Comparison of ENCODE assay signal across 24 cellular contexts in genomic region chr4:27123769-27124124, GRCh38.
"Had no signal": no experiment of that assay in that cellular context is flagged by ENCODE, and none has a peak within 500 bp of the region (broad histone marks: within the 10 kb centered on the region; RNA-seq: fewer than 3 reads in every experiment).

No MANE protein-coding gene starts in this region.

- H3K27ac Mint-ChIP-seq: activated CD4-positive, alpha-beta T cell treated with anti-CD3 and anti-CD28 coated beads, Interleukin-2, amount 10 ng/mL, durations not matched to agents 7 days and 5 days; activated naive CD4-positive, alpha-beta T cell treated with anti-CD3 and anti-CD28 coated beads, Interleukin-2, amount 10 ng/mL, durations not matched to agents 7 days and 5 days; activated naive CD8-positive, alpha-beta T cell treated with anti-CD3 and anti-CD28 coated beads, Interleukin-2, amount 50 U/mL, for 24 hours; immature natural killer cell; memory B cell; naive thymus-derived CD4-positive, alpha-beta T cell; stimulated activated naive CD8-positive, alpha-beta T cell treated with anti-CD3 and anti-CD28 coated beads, Interleukin-15, amount 100 ng/mL, for 72 hours; T-helper 1 cell treated with Interleukin-12 subunit alpha and Interleukin-12 subunit beta and Interleukin-4 antibody, amounts not matched to agents 30 μg/mL and 1 μg/mL, for 36 hours had no signal

- H3K9me3 ChIP-seq: suprapubic skin, vagina had no signal

- H3K36me3 ChIP-seq: suprapubic skin, vagina had no signal

- H3K27me3 Mint-ChIP-seq: activated naive CD4-positive, alpha-beta T cell treated with anti-CD3 and anti-CD28 coated beads, Interleukin-2, amount 10 ng/mL, durations not matched to agents 7 days and 5 days had no signal

- H3K4me1 ChIP-seq: suprapubic skin, vagina had no signal

- H3K9me3 Mint-ChIP-seq: activated CD4-positive, alpha-beta T cell treated with anti-CD3 and anti-CD28 coated beads, Interleukin-2, amount 10 ng/mL, durations not matched to agents 7 days and 5 days; activated naive CD8-positive, alpha-beta T cell treated with anti-CD3 and anti-CD28 coated beads, Interleukin-2, amount 50 U/mL, for 24 hours; T-helper 1 cell treated with Interleukin-12 subunit alpha and Interleukin-12 subunit beta and Interleukin-4 antibody, amounts not matched to agents 30 μg/mL and 1 μg/mL, for 36 hours had no signal

- H3K27me3 ChIP-seq: vagina had no signal

- H3K4me1 Mint-ChIP-seq: activated CD4-positive, alpha-beta T cell treated with anti-CD3 and anti-CD28 coated beads, Interleukin-2, amount 10 ng/mL, durations not matched to agents 7 days and 5 days; activated naive CD4-positive, alpha-beta T cell treated with anti-CD3 and anti-CD28 coated beads, Interleukin-2, amount 10 ng/mL, durations not matched to agents 7 days and 5 days; activated naive CD8-positive, alpha-beta T cell treated with anti-CD3 and anti-CD28 coated beads, Interleukin-2, amount 50 U/mL, for 24 hours; immature natural killer cell; memory B cell; naive thymus-derived CD4-positive, alpha-beta T cell; stimulated activated naive CD8-positive, alpha-beta T cell treated with anti-CD3 and anti-CD28 coated beads, Interleukin-15, amount 100 ng/mL, for 72 hours had no signal

- H3K4me3 ChIP-seq: dorsolateral prefrontal cortex, smooth muscle cell, suprapubic skin, vagina had no signal

- H3K27ac ChIP-seq: dorsolateral prefrontal cortex, suprapubic skin, vagina had no signal

- H3K4me3 Mint-ChIP-seq: activated CD4-positive, alpha-beta T cell treated with anti-CD3 and anti-CD28 coated beads, Interleukin-2, amount 10 ng/mL, durations not matched to agents 7 days and 5 days; activated naive CD4-positive, alpha-beta T cell treated with anti-CD3 and anti-CD28 coated beads, Interleukin-2, amount 10 ng/mL, durations not matched to agents 7 days and 5 days; activated naive CD8-positive, alpha-beta T cell treated with anti-CD3 and anti-CD28 coated beads, Interleukin-2, amount 50 U/mL, for 24 hours; immature natural killer cell; memory B cell; naive thymus-derived CD4-positive, alpha-beta T cell; stimulated activated naive CD8-positive, alpha-beta T cell treated with anti-CD3 and anti-CD28 coated beads, Interleukin-15, amount 100 ng/mL, for 72 hours; T-helper 1 cell treated with Interleukin-12 subunit alpha and Interleukin-12 subunit beta and Interleukin-4 antibody, amounts not matched to agents 30 μg/mL and 1 μg/mL, for 36 hours had no signal

- DNase-seq: activated CD4-positive, alpha-beta T cell treated with anti-CD3 and anti-CD28 coated beads, Interleukin-2, amount 10 ng/mL, durations not matched to agents 7 days and 5 days; activated CD8-positive, alpha-beta memory T cell treated with anti-CD3 and anti-CD28 coated beads, Interleukin-2, amount 50 U/mL, for 4 hours; activated effector memory CD4-positive, alpha-beta T cell treated with Interleukin-2 at 50 U/mL for 16 hours; activated naive CD4-positive, alpha-beta T cell treated with anti-CD3 and anti-CD28 coated beads, Interleukin-2, amount 10 ng/mL, durations not matched to agents 7 days and 5 days; activated naive CD8-positive, alpha-beta T cell treated with anti-CD3 and anti-CD28 coated beads, Interleukin-2, amount 50 U/mL, for 24 hours; activated T-cell treated with anti-CD3 and anti-CD28 coated beads, Interleukin-2, amount 50 U/mL, for 48 hours; dorsolateral prefrontal cortex; erythroblast; foreskin melanocyte; glutamatergic neuron; immature natural killer cell; kidney glomerular epithelial cell; left ventricle myocardium superior; naive thymus-derived CD4-positive, alpha-beta T cell; stimulated activated CD4-positive, alpha-beta T cell treated with anti-CD3 and anti-CD28 coated beads, Interleukin-4, amount 100 ng/mL, for 1 hour; stimulated activated naive CD8-positive, alpha-beta T cell treated with anti-CD3 and anti-CD28 coated beads, Interleukin-15, amount 100 ng/mL, for 72 hours; trophoblast cell had no signal

- H3K36me3 Mint-ChIP-seq: activated naive CD4-positive, alpha-beta T cell treated with anti-CD3 and anti-CD28 coated beads, Interleukin-2, amount 10 ng/mL, durations not matched to agents 7 days and 5 days; immature natural killer cell; memory B cell; naive thymus-derived CD4-positive, alpha-beta T cell had no signal

- ATAC-seq: activated CD4-positive, CD25-positive, alpha-beta regulatory T cell treated with anti-CD3 and anti-CD28 coated beads, Interleukin-2, amount 50 U/mL, for 24 hours; activated naive CD8-positive, alpha-beta T cell treated with anti-CD3 and anti-CD28 coated beads, Interleukin-2, amount 50 U/mL, for 24 hours; left ventricle myocardium superior; naive thymus-derived CD4-positive, alpha-beta T cell; sciatic nerve; stimulated activated naive CD8-positive, alpha-beta T cell treated with anti-CD3 and anti-CD28 coated beads, Interleukin-15, amount 100 ng/mL, for 72 hours had no signal
